ENCODE assay signal across 12 cellular contexts in genomic region chr4:156113138-156113537, GRCh38.
DNase-seq lines count a peak whose midpoint lies in the region; ATAC-seq and TF ChIP-seq lines count a peak whose summit lies in the region.
"Had no signal": no experiment of that assay in that cellular context is flagged by ENCODE, and none has a peak within 500 bp of the region (broad histone marks: within the 10 kb centered on the region; RNA-seq: fewer than 3 reads in every experiment).

No MANE protein-coding gene starts in this region.

- H3K36me3 ChIP-seq in cardiac muscle cell (no peaks in the 10 kb centered on the region), heart right ventricle (no peaks in the 10 kb centered on the region), adrenal gland (replicated peaks in 1 of 2) (no peaks in the 10 kb centered on the region)
- H3K36me3 ChIP-seq: right atrium auricular region had no signal

- DNase-seq in cardiac muscle cell (ENCODE audit: low read depth in 1 of 2, low spot score in 1 of 2) (no peak), heart right ventricle (no peak), NCI-H1092 treated with DMSO at 0.1 percent for 48 hours (lab: John Stamatoyannopoulos, UW) (peak; percentile 68), dorsolateral prefrontal cortex (no peak), retina (no peak), adrenal gland (no peak), DMS79 treated with DMSO at 0.1 percent for 48 hours (lab: John Stamatoyannopoulos, UW) (no peak)
- DNase-seq: body of pancreas; CD4-positive, alpha-beta T cell; NCI-H1436 treated with DMSO at 0.1 percent for 48 hours had no signal

- ATAC-seq in heart right ventricle (no peak), HG02571 (IDR thresholded peaks at IDR 0.05; ENCODE audit: unreplicated experiment) (no peak)
- ATAC-seq: body of pancreas had no signal

- TF ChIP-seq CTCF in cardiac muscle cell (IDR thresholded peaks at IDR 0.05; ENCODE audit: low read depth, low read length), result peak; percentile 18
- TF ChIP-seq CTCF in heart right ventricle (IDR thresholded peaks at IDR 0.05), result peak in 3 of 9 donors; percentile 2 to 31 (median 17)
- peak in 31 of 56 donors; percentile 6 to 43 (median 19) for TF ChIP-seq CTCF in dorsolateral prefrontal cortex (IDR thresholded peaks at IDR 0.05 in 54 of 56, conservative IDR thresholded peaks at IDR 0.05 in 2 of 56; ENCODE audit: low read depth in 1 of 56, partially characterized antibody in 56 of 56)
- TF ChIP-seq CTCF in adrenal gland (IDR thresholded peaks at IDR 0.05), result no peak

- H3K4me3 ChIP-seq in cardiac muscle cell, result no peak overlapping the region
- H3K4me3 ChIP-seq in heart right ventricle, result no peak overlapping the region
- H3K4me3 ChIP-seq in dorsolateral prefrontal cortex, result no peak overlapping the region
- H3K4me3 ChIP-seq in adrenal gland, result no peak overlapping the region
- H3K4me3 ChIP-seq: body of pancreas, right atrium auricular region had no signal

- TF ChIP-seq POLR2A in adrenal gland (IDR thresholded peaks at IDR 0.05), result no peak

- H3K4me1 ChIP-seq in cardiac muscle cell (ENCODE audit: low read depth) (no peaks in the 10 kb centered on the region), heart right ventricle (peaks cover 0 to 5% (median 0%) of the 10 kb centered on the region in 9 donors), adrenal gland (replicated peaks in 1 of 2) (no peaks in the 10 kb centered on the region)
- H3K4me1 ChIP-seq: body of pancreas, right atrium auricular region had no signal

- H3K27ac ChIP-seq in cardiac muscle cell (no peak overlapping the region), heart right ventricle (no peak overlapping the region), dorsolateral prefrontal cortex (no peak overlapping the region), adrenal gland (no peak overlapping the region)
- H3K27ac ChIP-seq: body of pancreas, right atrium auricular region had no signal

- H3K9me3 ChIP-seq in cardiac muscle cell (ENCODE audit: low read depth) (no peaks in the 10 kb centered on the region), heart right ventricle (no peaks in the 10 kb centered on the region), adrenal gland (replicated peaks in 1 of 3) (no peaks in the 10 kb centered on the region)
- H3K9me3 ChIP-seq: body of pancreas, right atrium auricular region had no signal

- intact Hi-C loops in heart right ventricle (cut with DNase I), result no loop called here
- intact Hi-C loops in dorsolateral prefrontal cortex (cut with DNase I), result no loop called here
- intact Hi-C loops in adrenal gland (cut with DNase I), result no loop called here

- H3K27me3 ChIP-seq in cardiac muscle cell, result no peaks in the 10 kb centered on the region
- no peaks in the 10 kb centered on the region for H3K27me3 ChIP-seq in heart right ventricle
- H3K27me3 ChIP-seq in dorsolateral prefrontal cortex, result no peaks in the 10 kb centered on the region
- H3K27me3 ChIP-seq in adrenal gland, result no peaks in the 10 kb centered on the region
- H3K27me3 ChIP-seq: body of pancreas, right atrium auricular region had no signal

Comparison
In these comparisons a context has a peak if more than half of its experiments do, and no peak if none do; other contexts are left out.
1. CTCF ChIP-seq: peak in cardiac muscle cell (single experiment) and dorsolateral prefrontal cortex (31 of 56); none in adrenal gland (0 of 6).